In genomic region chr7:27124096-27124978, GRCh38 we compare ENCODE assay signal across 13 cellular contexts. TPM values are rescaled to one million over a fixed set of nuclear protein-coding genes. Genes with fewer than 3 reads are reported as not detected.
A peak's percentile ranks its signal among the peaks of the same experiment; 100 is the strongest.
DNase-seq lines count a peak whose midpoint lies in the region; ATAC-seq and TF ChIP-seq lines count a peak whose summit lies in the region.
"Had no signal": no experiment of that assay in that cellular context is flagged by ENCODE, and none has a peak within 500 bp of the region (broad histone marks: within the 10 kb centered on the region; RNA-seq: fewer than 3 reads in every experiment).

No MANE protein-coding gene starts in this region.

- WGBS in esophagus muscularis mucosa = 51% methylated on average over 44 of the region's 44 CpGs
- 54 to 76% methylated on average over 44 of the region's 44 CpGs for WGBS in aorta, 2 donors

- intact Hi-C loops in cardiac septum (cut with DNase I) (no loop called here), esophagus muscularis mucosa (cut with DNase I) (no loop called here), aorta (cut with DNase I) (no loop called here)

- TF ChIP-seq CTCF in right atrium auricular region (IDR thresholded peaks at IDR 0.05) = no peak
- no peak for TF ChIP-seq CTCF in esophagus muscularis mucosa (IDR thresholded peaks at IDR 0.05)
- no peak for TF ChIP-seq CTCF in GM10248 (IDR thresholded peaks at IDR 0.05; ENCODE audit: control extremely low read depth, extremely low read depth, low read depth, missing control alignments)

- H3K27me3 ChIP-seq in right atrium auricular region = peaks cover 4 to 26% of the 10 kb centered on the region in 2 donors
- H3K27me3 ChIP-seq in esophagus muscularis mucosa = no peaks in the 10 kb centered on the region
- H3K27me3 ChIP-seq in mucosa of stomach (ENCODE audit: control insufficient read depth, insufficient read depth, low read length) = no peaks in the 10 kb centered on the region
- H3K27me3 ChIP-seq in aorta (ENCODE audit: control insufficient read depth in 1 of 2, insufficient read depth in 2 of 2, low read length in 1 of 2) = no peaks in the 10 kb centered on the region

- H3K9ac ChIP-seq in mucosa of stomach (ENCODE audit: low read length) = peak overlapping the region; percentile 73

- no peak for TF ChIP-seq EP300 in esophagus muscularis mucosa (IDR thresholded peaks at IDR 0.05)

- CTCF ChIA-PET in GM10248 (lab: Yijun Ruan, JAX) = no interaction called here

- H3K4me3 ChIP-seq in right atrium auricular region (no peak overlapping the region), esophagus muscularis mucosa (peak overlapping the region; percentile 50 to 75 (median 66)), mucosa of stomach (ENCODE audit: low read length) (no peak overlapping the region), aorta (ENCODE audit: low read length in 2 of 2) (no peak overlapping the region)

- TF ChIP-seq POLR2A in esophagus muscularis mucosa (IDR thresholded peaks at IDR 0.05; ENCODE audit: low read depth) = no peak

- peak; percentile 35 for DNase-seq in cardiac septum (ENCODE audit: low spot score)
- no peak for DNase-seq in right atrium auricular region (ENCODE audit: low spot score)
- no peak for DNase-seq in esophagus muscularis mucosa (ENCODE audit: extremely low spot score)
- peak; percentile 76 to 90 for DNase-seq in aorta
- no peak for DNase-seq in NCI-H2196 (lab: John Stamatoyannopoulos, UW; ENCODE audit: unreplicated experiment)
- DNase-seq in GM10248 (ENCODE audit: extremely low spot score) = no peak
- DNase-seq in activated CD4-positive, alpha-beta T cell treated with anti-CD3 and anti-CD28 coated beads, Interleukin-2, amount 50 U/mL, for 1 hour = no peak
- DNase-seq: activated CD4-positive, alpha-beta T cell treated with anti-CD3 and anti-CD28 coated beads for 48 hours; activated naive CD4-positive, alpha-beta T cell treated with anti-CD3 and anti-CD28 coated beads for 36 hours; GDM1; NCI-H446 treated with DMSO at 0.1 percent for 48 hours had no signal

- peak; percentile 73 for ATAC-seq in aorta (ENCODE audit: low FRiP score)

- POLR2A ChIA-PET in GM10248 (lab: Yijun Ruan, JAX) = no interaction called here

- H3K36me3 ChIP-seq in right atrium auricular region (no peaks in the 10 kb centered on the region), esophagus muscularis mucosa (no peaks in the 10 kb centered on the region), mucosa of stomach (ENCODE audit: control insufficient read depth, insufficient read depth, low read length) (no peaks in the 10 kb centered on the region), aorta (ENCODE audit: control insufficient read depth in 1 of 2, insufficient read depth in 2 of 2, low read length in 1 of 2) (no peaks in the 10 kb centered on the region)

- H3K27ac ChIP-seq in right atrium auricular region (no peak overlapping the region), esophagus muscularis mucosa (replicated peaks in 1 of 4) (peak overlapping the region; percentile 96 to 100 (median 99)), aorta (ENCODE audit: low read depth in 1 of 2, low read length in 2 of 2) (no peak overlapping the region)

- no peaks in the 10 kb centered on the region for H3K9me3 ChIP-seq in right atrium auricular region
- H3K9me3 ChIP-seq in esophagus muscularis mucosa = no peaks in the 10 kb centered on the region
- H3K9me3 ChIP-seq in mucosa of stomach (ENCODE audit: control insufficient read depth, low read length) = no peaks in the 10 kb centered on the region
- H3K9me3 ChIP-seq in aorta (ENCODE audit: control insufficient read depth, low read length) = no peaks in the 10 kb centered on the region

- H3K4me1 ChIP-seq in right atrium auricular region (no peaks in the 10 kb centered on the region), esophagus muscularis mucosa (peaks cover 27 to 88% (median 87%) of the 10 kb centered on the region in 4 donors), mucosa of stomach (ENCODE audit: control insufficient read depth, insufficient read depth, low read length) (peaks cover 62% of the 10 kb centered on the region), aorta (ENCODE audit: control insufficient read depth in 1 of 2, insufficient read depth in 2 of 2, low read length in 2 of 2) (no peaks in the 10 kb centered on the region)

RNA-seq across cellular contexts. Expression of gene HOXA4, which starts 6.2 kb away (rescaled TPM):
- 1.1 TPM for total RNA-seq in cardiac septum
- total RNA-seq in right atrium auricular region = 1 to 10 TPM in 1 of 2 donors, under 1 TPM in 1; 0.59 to 1.2 TPM
- 10 to 100 TPM; 12.5 to 26.8 (median 18.1) TPM for total RNA-seq in esophagus muscularis mucosa
- total RNA-seq in aorta = 10 to 100 TPM in 1 of 2 donors, 1 to 10 TPM in 1; 5.6 to 11.6 TPM
- polyA plus RNA-seq in aorta = 10 to 100 TPM in 1 of 2 donors, 1 to 10 TPM in 1; 2.6 to 10.1 TPM
- total RNA-seq: A673 had no signal

RNA-seq across cellular contexts. Expression of gene HOXA5, which starts 19.1 kb away (rescaled TPM):
- total RNA-seq in cardiac septum (0.30 TPM), right atrium auricular region (under 1 TPM; 0.24 to 0.96 TPM), esophagus muscularis mucosa (10 to 100 TPM in 3 of 4 donors, 1 to 10 TPM in 1; 7.8 to 24.8 (median 14.7) TPM), aorta (10 to 100 TPM in 1 of 2 donors, 1 to 10 TPM in 1; 8.0 to 11.8 TPM)
- polyA plus RNA-seq in aorta = 1 to 10 TPM; 1.6 to 2.7 TPM
- total RNA-seq: A673; activated naive CD4-positive, alpha-beta T cell treated with anti-CD3 and anti-CD28 coated beads for 36 hours had no signal

RNA-seq across cellular contexts. Expression of gene HOXA2, which starts 21.9 kb away (rescaled TPM):
- 0.30 TPM for total RNA-seq in cardiac septum
- under 1 TPM; 0.16 to 0.33 TPM for total RNA-seq in right atrium auricular region
- 1 to 10 TPM; 3.3 to 5.4 (median 4.4) TPM for total RNA-seq in esophagus muscularis mucosa
- 1 to 10 TPM; 1.6 to 4.7 TPM for total RNA-seq in aorta
- polyA plus RNA-seq in aorta = 1 to 10 TPM; 2.3 to 3.6 TPM
- total RNA-seq: A673; activated naive CD4-positive, alpha-beta T cell treated with anti-CD3 and anti-CD28 coated beads for 36 hours had no signal

RNA-seq across cellular contexts. Expression of gene HOXA6, which starts 23.2 kb away (rescaled TPM):
- total RNA-seq in cardiac septum (not detected), right atrium auricular region (not detected), esophagus muscularis mucosa (under 1 TPM in 2 of 4 donors, not detected in 2; 0.66 to 0.92 TPM), aorta (1 to 10 TPM; 6.3 to 7.6 TPM)
- polyA plus RNA-seq in aorta = under 1 TPM in 1 of 2 donors, not detected in 1; 0.97 TPM
- total RNA-seq: A673; activated naive CD4-positive, alpha-beta T cell treated with anti-CD3 and anti-CD28 coated beads for 36 hours had no signal

RNA-seq across cellular contexts. Expression of gene HOXA3, which starts 28.0 kb away (rescaled TPM):
- total RNA-seq in cardiac septum (0.40 TPM), right atrium auricular region (under 1 TPM; 0.28 to 0.30 TPM), esophagus muscularis mucosa (10 to 100 TPM; 10.2 to 16.6 (median 13.8) TPM), aorta (10 to 100 TPM in 1 of 2 donors, 1 to 10 TPM in 1; 9.6 to 20.8 TPM)
- 10 to 100 TPM in 1 of 2 donors, 1 to 10 TPM in 1; 3.8 to 12.2 TPM for polyA plus RNA-seq in aorta
- total RNA-seq: A673; activated naive CD4-positive, alpha-beta T cell treated with anti-CD3 and anti-CD28 coated beads for 36 hours had no signal

Comparison
In these comparisons a context has a peak if more than half of its experiments do, and no peak if none do; other contexts are left out.
1. DNase-seq: peak in cardiac septum (single experiment) and aorta (2 of 2); none in right atrium auricular region (single experiment), esophagus muscularis mucosa (single experiment), NCI-H2196 (single experiment), GM10248 (single experiment) and activated CD4-positive, alpha-beta T cell treated with anti-CD3 and anti-CD28 coated beads, Interleukin-2, amount 50 U/mL, for 1 hour (single experiment).
2. H3K27ac ChIP-seq: peak in esophagus muscularis mucosa (4 of 4); none in right atrium auricular region (0 of 2) and aorta (0 of 2).
3. H3K4me3 ChIP-seq: peak in esophagus muscularis mucosa (4 of 4); none in right atrium auricular region (0 of 2), mucosa of stomach (single experiment) and aorta (0 of 2).